ENCODE assay signal across 24 cellular contexts in genomic region chr21:45361033-45361997, GRCh38. TPM values are rescaled to one million over a fixed set of nuclear protein-coding genes. Genes with fewer than 3 reads are reported as not detected.
DNase-seq lines count a peak whose midpoint lies in the region; ATAC-seq and TF ChIP-seq lines count a peak whose summit lies in the region.
"Had no signal": no experiment of that assay in that cellular context is flagged by ENCODE, and none has a peak within 500 bp of the region (broad histone marks: within the 10 kb centered on the region; RNA-seq: fewer than 3 reads in every experiment).

No MANE protein-coding gene starts in this region.

- no peaks in the 10 kb centered on the region for H3K27me3 Mint-ChIP-seq in Caco-2 (ENCODE audit: insufficient read depth, unreplicated experiment)

- H2BK5ac ChIP-seq in neuronal stem cell (ENCODE audit: low read length): peak overlapping the region; percentile 92

- H3K4me3 ChIP-seq in Caco-2 (ENCODE audit: low read depth, low read length) (no peak overlapping the region), HUES48 (ENCODE audit: low read depth, low read length) (no peak overlapping the region), fibroblast of villous mesenchyme (ENCODE audit: low read depth, low read length) (no peak overlapping the region), neuronal stem cell (ENCODE audit: low read length in 2 of 2) (no peak overlapping the region), stomach (no peak overlapping the region)
- H3K4me3 ChIP-seq: lung, skin epidermis, transverse colon had no signal

- intact Hi-C loops in Caco-2 (cut with micrococcal nuclease; ENCODE audit: unreplicated experiment): no loop called here
- intact Hi-C loops in stomach (cut with DNase I; ENCODE audit: low total_unique reads): no loop called here

- TF ChIP-seq CTCF in Caco-2 (IDR thresholded peaks at IDR 0.05; ENCODE audit: insufficient read depth in 1 of 2, low read depth in 1 of 2, low read length in 1 of 2, severe bottlenecking in 1 of 2, unreplicated experiment in 1 of 2): no peak
- no peak for TF ChIP-seq CTCF in fibroblast of villous mesenchyme (IDR thresholded peaks at IDR 0.05; ENCODE audit: insufficient read depth, low read depth, low read length)
- TF ChIP-seq CTCF in stomach (IDR thresholded peaks at IDR 0.05): no peak

- H3K4ac ChIP-seq in neuronal stem cell (ENCODE audit: low read length): no peak overlapping the region

- no peak overlapping the region for H3K23ac ChIP-seq in neuronal stem cell (ENCODE audit: low read depth, low read length, poor library complexity)

- H3K14ac ChIP-seq in neuronal stem cell (ENCODE audit: low read length): peak overlapping the region; percentile 84

- H3K36me3 ChIP-seq in Caco-2 (ENCODE audit: control insufficient read depth, insufficient read depth, low read length): no peaks in the 10 kb centered on the region
- no peaks in the 10 kb centered on the region for H3K36me3 ChIP-seq in HUES48 (ENCODE audit: control insufficient read depth, insufficient read depth, low read length)
- no peaks in the 10 kb centered on the region for H3K36me3 ChIP-seq in neuronal stem cell (replicated peaks in 1 of 2; ENCODE audit: control insufficient read depth in 2 of 2, insufficient read depth in 2 of 2, low read length in 2 of 2)
- no peaks in the 10 kb centered on the region for H3K36me3 ChIP-seq in stomach
- H3K36me3 ChIP-seq: transverse colon had no signal

- POLR2A ChIA-PET in Caco-2 (lab: Charles Lee): interaction anchor here (1.0 kb wide), 1 partner anchor 32 kb away, joined by 3 read pairs; no protein-coding TSS in a partner anchor

- H3K4me1 ChIP-seq in Caco-2 (peaks cover 93% of the 10 kb centered on the region), HUES48 (ENCODE audit: control insufficient read depth, insufficient read depth, low read length) (peaks cover 26% of the 10 kb centered on the region), neuronal stem cell (ENCODE audit: control insufficient read depth in 2 of 2, insufficient read depth in 1 of 2, low read depth in 1 of 2, low read length in 2 of 2) (peaks cover 7 to 55% of the 10 kb centered on the region in 2 donors), stomach (peaks cover 32 to 42% (median 34%) of the 10 kb centered on the region in 4 donors)
- H3K4me1 ChIP-seq: parathyroid adenoma had no signal

- H3K9ac ChIP-seq in HUES48 (ENCODE audit: low read depth, low read length): no peak overlapping the region
- H3K9ac ChIP-seq in neuronal stem cell (ENCODE audit: low read depth, low read length, poor library complexity): no peak overlapping the region
- H3K9ac ChIP-seq: parathyroid adenoma had no signal

- H2AFZ ChIP-seq in neuronal stem cell (ENCODE audit: low read length): no peak overlapping the region
- H2AFZ ChIP-seq: parathyroid adenoma had no signal

- peak overlapping the region; percentile 98 for H2BK12ac ChIP-seq in neuronal stem cell (ENCODE audit: low read length)

- peak overlapping the region; percentile 99 for H3K27ac Mint-ChIP-seq in Caco-2 (ENCODE audit: unreplicated experiment)
- H3K27ac Mint-ChIP-seq: activated CD4-positive, alpha-beta T cell treated with anti-CD3 and anti-CD28 coated beads, Interleukin-2, amount 10 ng/mL, durations not matched to agents 7 days and 5 days; CD8-positive, alpha-beta memory T cell; T-cell had no signal

- H3K4me1 Mint-ChIP-seq in Caco-2 (ENCODE audit: low read depth, unreplicated experiment): peaks cover 65% of the 10 kb centered on the region

- H2AK5ac ChIP-seq in neuronal stem cell (ENCODE audit: low read depth, low read length): peak overlapping the region; percentile 71

- DNase-seq in Caco-2 (peak in 1 of 2 experiments; percentile 63), fibroblast of villous mesenchyme (ENCODE audit: low read depth) (peak; percentile 35), neuronal stem cell (ENCODE audit: low spot score) (no peak), NOMO-1 treated with DMSO at 0.1 percent for 48 hours (lab: John Stamatoyannopoulos, UW; ENCODE audit: unreplicated experiment) (no peak), 8988T (no peak), stomach (no peak)
- DNase-seq: activated CD4-positive, alpha-beta T cell treated with anti-CD3 and anti-CD28 coated beads, Interleukin-2, amount 10 ng/mL, durations not matched to agents 7 days and 5 days; CD8-positive, alpha-beta memory T cell; cortex of kidney; DND-41; head of caudate nucleus; NCI-H1417 treated with DMSO at 0.1 percent for 48 hours; NCI-H2171; NCI-H69; SIG-M5; stimulated activated naive CD4-positive, alpha-beta T cell; T-cell; transverse colon had no signal

- H3K9me3 ChIP-seq in Caco-2 (no peaks in the 10 kb centered on the region), HUES48 (ENCODE audit: control insufficient read depth, insufficient read depth, low read length) (no peaks in the 10 kb centered on the region), neuronal stem cell (replicated peaks in 1 of 2; ENCODE audit: control insufficient read depth in 2 of 2, insufficient read depth in 1 of 2, low read depth in 1 of 2, low read length in 2 of 2) (no peaks in the 10 kb centered on the region), stomach (no peaks in the 10 kb centered on the region)
- H3K9me3 ChIP-seq: transverse colon had no signal

- H3K27me3 ChIP-seq in Caco-2 (replicated peaks; ENCODE audit: control insufficient read depth, insufficient read depth, low read length) (no peaks in the 10 kb centered on the region), HUES48 (ENCODE audit: control insufficient read depth, insufficient read depth, low read length) (no peaks in the 10 kb centered on the region), neuronal stem cell (ENCODE audit: control insufficient read depth in 3 of 3, insufficient read depth in 3 of 3, low read depth in 1 of 3, low read length in 3 of 3) (peaks cover 0 to 33% (median 0%) of the 10 kb centered on the region in 3 experiments), stomach (no peaks in the 10 kb centered on the region)
- H3K27me3 ChIP-seq: transverse colon had no signal

- no peaks in the 10 kb centered on the region for H3K9me3 Mint-ChIP-seq in Caco-2 (ENCODE audit: unreplicated experiment)
- H3K9me3 Mint-ChIP-seq: activated CD4-positive, alpha-beta T cell treated with anti-CD3 and anti-CD28 coated beads, Interleukin-2, amount 10 ng/mL, durations not matched to agents 7 days and 5 days; CD8-positive, alpha-beta memory T cell; T-cell had no signal

- H3K27ac ChIP-seq in HUES48 (ENCODE audit: low read depth, low read length) (peak overlapping the region; percentile 16), neuronal stem cell (replicated peaks; ENCODE audit: low read length) (no peak overlapping the region), stomach (no peak overlapping the region)
- H3K27ac ChIP-seq: parathyroid adenoma, transverse colon had no signal

- H3K79me1 ChIP-seq in neuronal stem cell (ENCODE audit: low read depth, low read length): peaks cover 2% of the 10 kb centered on the region

- H4K8ac ChIP-seq in neuronal stem cell (ENCODE audit: low read depth, low read length): no peak overlapping the region

- no peak overlapping the region for H2BK120ac ChIP-seq in neuronal stem cell (ENCODE audit: low read depth, low read length)

- no peak for ATAC-seq in HG03159 (IDR thresholded peaks at IDR 0.05; ENCODE audit: unreplicated experiment)
- ATAC-seq: T-cell had no signal

- no peak for TF ChIP-seq EP300 in stomach (IDR thresholded peaks at IDR 0.05)

- CTCF ChIA-PET in Caco-2 (lab: Charles Lee): no interaction called here

- H3K36me3 Mint-ChIP-seq in Caco-2 (ENCODE audit: insufficient read depth, unreplicated experiment): peaks cover 29% of the 10 kb centered on the region
- H3K36me3 Mint-ChIP-seq: brain; CD8-positive, alpha-beta memory T cell; T-cell had no signal

- H2BK15ac ChIP-seq in neuronal stem cell (ENCODE audit: low read length): peak overlapping the region; percentile 98

- WGBS in neuronal stem cell (ENCODE audit: extremely low coverage in 2 of 2, insufficient read length in 2 of 2, insufficient replicate concordance in 1 of 2), 2 donors: no CpG with 5 or more reads among the region's 29 CpGs
- WGBS in stomach, 5 donors: 76 to 87% (median 81%) methylated on average over 12 to 29 of the region's 29 CpGs

- TF ChIP-seq POLR2A in stomach (IDR thresholded peaks at IDR 0.05): no peak

- no TSS peak for BruUV-seq in Caco-2 (replicated peaks; lab: Mats Ljungman, UMichigan)

- H4K91ac ChIP-seq in neuronal stem cell (ENCODE audit: low read depth, low read length, poor library complexity): peak overlapping the region; percentile 32

- no peak overlapping the region for H3K4me3 Mint-ChIP-seq in Caco-2 (ENCODE audit: unreplicated experiment)
- H3K4me3 Mint-ChIP-seq: activated CD4-positive, alpha-beta T cell treated with anti-CD3 and anti-CD28 coated beads, Interleukin-2, amount 10 ng/mL, durations not matched to agents 7 days and 5 days; brain; CD8-positive, alpha-beta memory T cell; T-cell had no signal

- no peak overlapping the region for H3K4me2 ChIP-seq in neuronal stem cell (ENCODE audit: insufficient read depth, low read length, poor library complexity, severe bottlenecking)

- peak overlapping the region; percentile 93 for H3K18ac ChIP-seq in neuronal stem cell (ENCODE audit: low read length)

RNA-seq across cellular contexts. Expression of gene COL18A1, which starts 43.6 kb away (rescaled TPM):
- total RNA-seq in Caco-2 (2022) (160 and 170 TPM in 2 replicates), fibroblast of villous mesenchyme (33.7 and 45.1 TPM in 2 replicates), stomach (100 to 1,000 TPM in 1 of 5 donors, 10 to 100 TPM in 4; 19.8 to 212 (median 34.9) TPM)
- polyA plus RNA-seq in neuronal stem cell (2013, experiment 1 of 2): 42.5 TPM
- polyA plus RNA-seq in neuronal stem cell (2013, experiment 2 of 2): 42.1 TPM
- polyA plus RNA-seq in stomach: 10 to 100 TPM; 20.0 to 34.3 (median 20.7) TPM
